In genomic region chr1:63367218-63368103, GRCh38 we compare ENCODE assay signal across 8 cellular contexts. TPM values are rescaled to one million over a fixed set of nuclear protein-coding genes. Genes with fewer than 3 reads are reported as not detected.
DNase-seq lines count a peak whose midpoint lies in the region; ATAC-seq and TF ChIP-seq lines count a peak whose summit lies in the region.

ALG6 (plus strand) TSS chr1:63367627; CDS start chr1:63370978, 3,351 bp downstream.

- H3K36me3 Mint-ChIP-seq in Calu3 (ENCODE audit: insufficient read depth, unreplicated experiment), result peaks cover 21% of the 10 kb centered on the region
- peaks cover 7% of the 10 kb centered on the region for H3K36me3 Mint-ChIP-seq in endodermal cell (ENCODE audit: low read depth)

- peaks cover 14% of the 10 kb centered on the region for H3K4me1 Mint-ChIP-seq in Calu3 (ENCODE audit: low read depth, unreplicated experiment)
- peaks cover 2% of the 10 kb centered on the region for H3K4me1 Mint-ChIP-seq in endodermal cell

- TF ChIP-seq CTCF in Calu3 (IDR thresholded peaks at IDR 0.05; ENCODE audit: unreplicated experiment) (no peak), endodermal cell (conservative IDR thresholded peaks at IDR 0.05) (peak; percentile 31)

- intact Hi-C loops in Calu3 (cut with micrococcal nuclease; ENCODE audit: unreplicated experiment), result no loop called here

- 2 to 5% methylated on average over 24 to 77 of the region's 77 CpGs for WGBS in endodermal cell (ENCODE audit: insufficient coverage in 1 of 2, insufficient read length in 1 of 2), 2 experiments

- peaks cover 7% of the 10 kb centered on the region for H3K4me1 ChIP-seq in HUES48 (ENCODE audit: control insufficient read depth, insufficient read depth, low read length)
- H3K4me1 ChIP-seq in endodermal cell (ENCODE audit: control insufficient read depth, insufficient read depth, low read length), result no peaks in the 10 kb centered on the region

- no peaks in the 10 kb centered on the region for H3K27me3 Mint-ChIP-seq in Calu3 (ENCODE audit: unreplicated experiment)
- peaks cover 12% of the 10 kb centered on the region for H3K27me3 Mint-ChIP-seq in endodermal cell (ENCODE audit: insufficient read depth)

- H3K27me3 ChIP-seq in HUES48 (ENCODE audit: control insufficient read depth, insufficient read depth, low read length) (peaks cover 9% of the 10 kb centered on the region; the same call in 1 of the 2 replicates), endodermal cell (ENCODE audit: control insufficient read depth, insufficient read depth, low read length, poor library complexity, severe bottlenecking) (no peaks in the 10 kb centered on the region)

- H3K27ac Mint-ChIP-seq in Calu3 (ENCODE audit: unreplicated experiment) (peak within 1 kb of the TSS; percentile 81), endodermal cell (peak within 1 kb of the TSS; percentile 83)

- H3K4me3 ChIP-seq in HUES48 (ENCODE audit: low read depth, low read length) (peak within 1 kb of the TSS; percentile 96), endodermal cell (ENCODE audit: low read length) (peak within 1 kb of the TSS; percentile 89)

- H3K4me3 Mint-ChIP-seq in Calu3 (ENCODE audit: low read depth, unreplicated experiment) (peak within 1 kb of the TSS; percentile 100), endodermal cell (peak within 1 kb of the TSS; percentile 90)

- H3K9me3 ChIP-seq in HUES48 (ENCODE audit: control insufficient read depth, insufficient read depth, low read length) (no peaks in the 10 kb centered on the region), endodermal cell (ENCODE audit: control insufficient read depth, low read length) (no peaks in the 10 kb centered on the region)

- peak within 1 kb of the TSS; percentile 83 for H3K27ac ChIP-seq in HUES48 (ENCODE audit: low read depth, low read length)
- H3K27ac ChIP-seq in endodermal cell (ENCODE audit: low read depth, low read length), result peak within 1 kb of the TSS; percentile 6

- H3K9ac ChIP-seq in HUES48 (ENCODE audit: low read depth, low read length) (peak within 1 kb of the TSS; percentile 86), endodermal cell (ENCODE audit: extremely low read depth, low read length, poor library complexity, severe bottlenecking) (peak within 1 kb of the TSS; percentile 49)

- no TSS peak for BruUV-seq in Calu3 (replicated peaks; lab: Mats Ljungman, UMichigan)

- CTCF ChIA-PET in Calu3 (lab: Charles Lee), result interaction anchor here (0.7 kb wide), 1 partner anchor 178 kb away, joined by 4 read pairs; no protein-coding TSS in a partner anchor

- ATAC-seq in GM21423 (IDR thresholded peaks at IDR 0.05; ENCODE audit: unreplicated experiment), result peak; percentile 97

- H3K36me3 ChIP-seq in HUES48 (ENCODE audit: control insufficient read depth, insufficient read depth, low read length) (peaks cover 17% of the 10 kb centered on the region), endodermal cell (ENCODE audit: control insufficient read depth, insufficient read depth, low read length) (no peaks in the 10 kb centered on the region)

- DNase-seq in Calu3 (peak; percentile 99), NOMO-1 treated with dmso at 0.1 percent for 144 hours (lab: John Stamatoyannopoulos, UW; ENCODE audit: unreplicated experiment) (peak; percentile 85), endodermal cell (peak; percentile 99), mesenteric fat pad (ENCODE audit: low spot score) (peak; percentile 98)
- peak; percentile 47 for DNase-seq in activated CD8-positive, alpha-beta memory T cell treated with anti-CD3 and anti-CD28 coated beads, Interleukin-2, amount 50 U/mL, for 1 hour (ENCODE audit: extremely low read depth)
- peak; percentile 75 for DNase-seq in stimulated activated CD8-positive, alpha-beta memory T cell treated with anti-CD3 and anti-CD28 coated beads, Interleukin-15, amount 100 ng/mL, for 1 hour (ENCODE audit: low read depth)

- H3K9me3 Mint-ChIP-seq in Calu3 (ENCODE audit: low read depth, unreplicated experiment) (peaks cover 2% of the 10 kb centered on the region), endodermal cell (peaks cover 3% of the 10 kb centered on the region)

RNA-seq across cellular contexts. Expression of gene ALG6, which starts in this region (rescaled TPM):
- 20.8 and 24.0 TPM in 2 replicates for total RNA-seq in Calu3 (2022)
- 10 to 100 TPM; 25.9 to 26.9 TPM for total RNA-seq in endodermal cell
- 21.5 TPM for polyA plus RNA-seq in endodermal cell (2013, experiment 1 of 2)
- polyA plus RNA-seq in endodermal cell (2013, experiment 2 of 2), result 18.7 TPM
- total RNA-seq in mesenteric fat pad, result 8.4 TPM

Comparison
In these comparisons a context has a peak if more than half of its experiments do, and no peak if none do; other contexts are left out.
1. Peak in every context shown above with its lines: DNase-seq, ATAC-seq, H3K4me3 ChIP-seq and H3K27ac ChIP-seq.
2. DNase-seq: peak in every context shown above with its lines; median percentile 99 in Calu3; 99 in endodermal cell; 98 in mesenteric fat pad; 85 in NOMO-1 treated with dmso at 0.1 percent for 144 hours; 75 in stimulated activated CD8-positive, alpha-beta memory T cell treated with anti-CD3 and anti-CD28 coated beads, Interleukin-15, amount 100 ng/mL, for 1 hour; 47 in activated CD8-positive, alpha-beta memory T cell treated with anti-CD3 and anti-CD28 coated beads, Interleukin-2, amount 50 U/mL, for 1 hour.